1 cellular context compared by ENCODE assay signal in the genomic region with DNA sequence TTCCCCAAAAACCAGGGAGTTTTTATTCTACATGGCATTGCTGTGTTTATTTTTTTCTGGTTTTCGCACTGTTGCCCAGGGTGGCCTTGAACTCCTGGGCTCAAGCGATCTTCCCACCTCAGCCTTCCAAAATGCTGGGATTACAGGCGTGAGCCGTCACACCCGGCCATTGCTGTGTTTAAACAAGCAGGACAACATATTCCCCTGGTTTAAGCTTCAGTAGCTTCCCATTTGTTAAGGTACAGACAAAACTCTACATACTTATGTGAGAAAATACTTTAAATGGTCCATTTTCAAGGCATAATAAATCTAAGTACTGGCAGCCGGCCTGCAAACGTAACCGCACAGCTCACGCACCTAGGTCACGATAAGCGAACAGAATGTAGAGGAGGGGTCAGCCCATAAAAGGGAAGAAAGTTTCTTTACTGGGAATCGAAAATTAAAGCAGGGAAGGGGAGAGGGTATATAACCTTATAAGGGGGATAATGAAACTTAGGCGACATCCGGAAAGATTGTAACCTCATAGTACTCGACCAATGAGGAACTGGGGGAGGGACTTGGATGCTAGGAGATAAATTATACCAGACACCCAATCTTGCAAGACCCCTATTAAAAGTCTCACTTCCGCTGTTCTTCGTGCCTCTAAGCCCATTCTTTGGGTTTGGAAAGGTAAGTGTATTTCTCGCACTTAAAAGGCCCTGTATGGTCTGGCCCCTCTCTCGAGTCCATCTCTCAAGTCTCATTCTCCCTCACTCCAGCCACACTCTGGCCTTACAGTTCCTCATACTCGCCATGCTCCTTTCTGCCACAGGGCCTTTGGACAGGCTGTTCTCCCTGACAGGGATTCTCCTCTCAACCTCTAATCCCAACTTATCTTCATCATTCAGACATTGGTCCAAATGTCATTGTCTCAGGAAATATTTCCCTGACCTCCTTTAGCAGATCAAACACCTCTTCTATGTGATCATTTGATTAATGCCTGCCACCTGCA.
TF ChIP-seq lines count a peak whose summit lies in the region.

No MANE protein-coding gene starts in this region.

TF ChIP-seq in H1, 55 proteins besides CTCF, POLR2A, EP300 and RAD21:
- TF ChIP-seq FOSL1 (IDR thresholded peaks at IDR 0.05; ENCODE audit: insufficient read depth, low read depth, low read length) = no peak
- peak in 1 of 2 experiments; percentile 45; a peak in 1 of 4 replicates for TF ChIP-seq HDAC2 (IDR thresholded peaks at IDR 0.05; ENCODE audit: borderline replicate concordance in 1 of 2, low read depth in 2 of 2, low read length in 2 of 2)
- TF ChIP-seq CBX8 (IDR thresholded peaks at IDR 0.05; ENCODE audit: borderline replicate concordance, low read depth, low read length) = no peak
- peak; percentile 87 for TF ChIP-seq KDM1A (IDR thresholded peaks at IDR 0.05; ENCODE audit: borderline replicate concordance, low read length)
